Comparison of ENCODE assay signal across 4 cellular contexts in genomic region chr15:39685367-39685766, GRCh38.
"Had no signal": no experiment of that assay in that cellular context is flagged by ENCODE, and none has a peak within 500 bp of the region (broad histone marks: within the 10 kb centered on the region; RNA-seq: fewer than 3 reads in every experiment).

No MANE protein-coding gene starts in this region.

- H3K9me3 Mint-ChIP-seq: HFFc6 had no signal

- H3K4me1 ChIP-seq: HAP-1 had no signal

- H3K27ac Mint-ChIP-seq: HFFc6 had no signal

- H3K9me3 ChIP-seq: HAP-1 had no signal

- DNase-seq: GOT3 had no signal

- H3K4me3 ChIP-seq: HAP-1, K562 had no signal

- H3K36me3 ChIP-seq: HAP-1 had no signal

- H3K4me3 Mint-ChIP-seq: HFFc6 had no signal
